ENCODE assay signal across 7 cellular contexts in the genomic region with DNA sequence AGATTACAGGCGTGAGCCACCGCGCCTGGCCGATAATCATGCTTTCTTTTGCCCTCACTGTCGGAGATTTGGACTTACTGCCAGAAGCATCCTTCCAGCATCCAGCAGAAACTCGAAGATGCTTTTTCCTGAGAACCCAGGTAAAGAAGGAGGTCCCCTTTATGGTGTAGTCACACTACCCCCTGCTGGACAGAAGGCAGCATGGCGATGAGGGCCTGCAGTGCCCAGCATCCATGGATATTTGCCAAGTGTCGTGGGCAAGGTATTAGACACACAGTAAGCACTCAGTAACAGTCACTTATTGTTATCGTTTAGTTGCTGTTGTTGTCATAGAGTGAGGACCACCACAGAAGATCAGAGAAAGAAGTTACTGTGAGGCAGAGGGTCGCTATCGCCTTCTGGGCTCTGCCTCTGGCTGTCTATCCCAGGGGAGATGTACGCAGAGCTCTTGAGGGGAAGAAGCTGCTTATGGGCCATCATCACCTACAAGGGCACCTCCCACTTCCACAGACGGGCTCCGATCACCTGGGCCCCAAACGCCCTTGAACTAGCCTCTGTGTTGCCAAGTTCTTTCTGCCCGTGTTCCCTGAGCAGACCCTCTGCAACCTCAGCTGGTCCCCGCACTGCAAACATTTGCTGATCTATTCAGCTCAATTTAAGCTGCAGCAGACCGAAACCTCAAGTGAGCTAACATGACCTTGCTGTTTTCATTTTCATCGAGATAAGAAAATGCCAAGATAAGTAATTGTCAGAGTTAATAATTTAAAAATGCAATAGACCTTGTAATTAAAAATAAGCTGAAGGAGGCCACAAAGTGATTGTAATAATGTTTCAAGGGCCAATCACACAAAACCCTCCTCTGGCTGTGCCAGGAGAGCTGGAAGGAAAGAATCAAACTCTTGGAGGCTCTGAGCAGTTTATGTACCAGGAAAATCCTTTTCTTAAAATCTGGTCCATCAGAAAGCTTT. TPM values are rescaled to one million over a fixed set of nuclear protein-coding genes. Genes with fewer than 3 reads are reported as not detected.
A peak's percentile ranks its signal among the peaks of the same experiment; 100 is the strongest.
DNase-seq lines count a peak whose midpoint lies in the region; ATAC-seq and TF ChIP-seq lines count a peak whose summit lies in the region.

No MANE protein-coding gene starts in this region.

- peak in 2 of 3 donors; percentile 37 to 51 for TF ChIP-seq CTCF in breast epithelium (IDR thresholded peaks at IDR 0.05)

- no peaks in the 10 kb centered on the region for H3K27me3 ChIP-seq in breast epithelium

- TF ChIP-seq POLR2A in breast epithelium (IDR thresholded peaks at IDR 0.05) = no peak

- H3K4me1 ChIP-seq in breast epithelium = peaks cover 0 to 8% of the 10 kb centered on the region in 2 donors

- DNase-seq in ELR (ENCODE audit: low read depth) (peak; percentile 81), HuH-7.5 (ENCODE audit: low spot score) (peak; percentile 36), RPMI7951 (ENCODE audit: low read depth) (peak; percentile 47), breast epithelium (ENCODE audit: low spot score in 2 of 2) (no peak), kidney tubule cell (ENCODE audit: low spot score) (peak; percentile 76)
- DNase-seq in stimulated activated CD8-positive, alpha-beta memory T cell treated with anti-CD3 and anti-CD28 coated beads, Interleukin-4, amount 100 ng/mL, for 48 hours = peak; percentile 73

- no peak for ATAC-seq in HG03354 (IDR thresholded peaks at IDR 0.05; ENCODE audit: poor library complexity, severe bottlenecking, unreplicated experiment)

- no peaks in the 10 kb centered on the region for H3K36me3 ChIP-seq in breast epithelium

- no peaks in the 10 kb centered on the region for H3K9me3 ChIP-seq in breast epithelium

- no peak overlapping the region for H3K4me3 ChIP-seq in breast epithelium

- no peak overlapping the region for H3K27ac ChIP-seq in breast epithelium

- intact Hi-C loops in breast epithelium (cut with DNase I; ENCODE audit: low total_unique reads) = no loop called here

RNA-seq across cellular contexts. Expression of a gene that starts 23.9 kb away (rescaled TPM):
- total RNA-seq in RPMI7951 (2014; rRNA removed; shearing (Covaris generic)) = 213 and 256 TPM in 2 replicates
- 10 to 100 TPM; 40.6 to 68.9 (median 41.0) TPM for total RNA-seq in breast epithelium

Comparison
In these comparisons a context has a peak if more than half of its experiments do, and no peak if none do; other contexts are left out.
1. DNase-seq: peak in ELR (single experiment), HuH-7.5 (single experiment), RPMI7951 (single experiment), kidney tubule cell (single experiment) and stimulated activated CD8-positive, alpha-beta memory T cell treated with anti-CD3 and anti-CD28 coated beads, Interleukin-4, amount 100 ng/mL, for 48 hours (single experiment); none in breast epithelium (0 of 2).